15 cellular contexts compared by ENCODE assay signal in genomic region chr14:22587247-22587646, GRCh38. TPM values are rescaled to one million over a fixed set of nuclear protein-coding genes. Genes with fewer than 3 reads are reported as not detected.
DNase-seq lines count a peak whose midpoint lies in the region; ATAC-seq, FAIRE-seq and TF ChIP-seq lines count a peak whose summit lies in the region.
"Had no signal": no experiment of that assay in that cellular context is flagged by ENCODE, and none has a peak within 500 bp of the region (broad histone marks: within the 10 kb centered on the region; RNA-seq: fewer than 3 reads in every experiment).

No MANE protein-coding gene starts in this region.

- ATAC-seq in GM18873 (IDR thresholded peaks at IDR 0.05; ENCODE audit: low FRiP score, unreplicated experiment) = no peak
- ATAC-seq: left lung had no signal

- CTCF ChIA-PET in MCF 10A (lab: Yijun Ruan, JAX) = interaction anchor here (0.7 to 8.3 kb wide), 4 partner anchors 10 to 252 kb away, joined by 3 to 58 read pairs (median 6); no protein-coding TSS in a partner anchor
- CTCF ChIA-PET in activated CD4-positive, alpha-beta memory T cell treated with anti-CD3 and anti-CD28 coated beads, Interleukin-2, amount 10 ng/mL, durations not matched to agents 7 days and 5 days (lab: Charles Lee) = interaction anchor here (1.3 to 12.1 kb wide), 8 partner anchors 9 to 243 kb away, joined by 3 to 162 read pairs (median 7); partner anchors contain the start of gene MRPL52

- peak overlapping the region; percentile 89 for H3K4me2 ChIP-seq in keratinocyte (ENCODE audit: control insufficient read depth, extremely low read depth, insufficient read depth, low read depth, low read length)

- H3K9me1 ChIP-seq in keratinocyte (ENCODE audit: control insufficient read depth, extremely low read depth, insufficient read depth, low read length) = peaks cover 2% of the 10 kb centered on the region

- H3K4me3 Mint-ChIP-seq in MCF 10A (ENCODE audit: unreplicated experiment) = peak overlapping the region; percentile 92
- peak overlapping the region; percentile 93 for H3K4me3 Mint-ChIP-seq in activated CD4-positive, alpha-beta memory T cell treated with anti-CD3 and anti-CD28 coated beads, Interleukin-2, amount 10 ng/mL, durations not matched to agents 7 days and 5 days

- H3K27me3 Mint-ChIP-seq in MCF 10A (ENCODE audit: insufficient read depth, unreplicated experiment) = peaks cover 5% of the 10 kb centered on the region
- no peaks in the 10 kb centered on the region for H3K27me3 Mint-ChIP-seq in activated CD4-positive, alpha-beta memory T cell treated with anti-CD3 and anti-CD28 coated beads, Interleukin-2, amount 10 ng/mL, durations not matched to agents 7 days and 5 days

- in situ Hi-C loops in brain microvascular endothelial cell (cut with HindIII; ENCODE audit: low pct_ligation_motif_present, low sequenced_read_pairs) = no loop called here

- DNase-seq in MCF 10A (ENCODE audit: unreplicated experiment) (no peak), breast epithelium (ENCODE audit: low spot score in 2 of 2) (no peak), keratinocyte (ENCODE audit: low read depth, low spot score) (no peak), CD1c-positive myeloid dendritic cell (ENCODE audit: extremely low spot score) (no peak), brain microvascular endothelial cell (no peak)
- DNase-seq in activated CD4-positive, alpha-beta memory T cell treated with anti-CD3 and anti-CD28 coated beads, Interleukin-2, amount 10 ng/mL, durations not matched to agents 7 days and 5 days = no peak
- no peak for DNase-seq in activated CD8-positive, alpha-beta memory T cell treated with anti-CD3 and anti-CD28 coated beads, Interleukin-2, amount 50 U/mL, for 48 hours
- DNase-seq: activated effector memory CD4-positive, alpha-beta T cell treated with Interleukin-2 at 50 U/mL for 16 hours; dorsolateral prefrontal cortex; left lung; NCI-H2107; thyroid gland had no signal

- TF ChIP-seq CTCF in MCF 10A (IDR thresholded peaks at IDR 0.05; ENCODE audit: unreplicated experiment) (no peak), breast epithelium (IDR thresholded peaks at IDR 0.05) (no peak), keratinocyte (optimal IDR thresholded peaks at IDR 0.05 in 1 of 3, IDR thresholded peaks at IDR 0.05 in 1 of 3, conservative IDR thresholded peaks at IDR 0.05 in 1 of 3; ENCODE audit: extremely low read depth in 1 of 3, insufficient read depth in 2 of 3, low read length in 3 of 3) (no peak), brain microvascular endothelial cell (IDR thresholded peaks at IDR 0.05; ENCODE audit: low read depth, low read length, missing control alignments) (no peak)

- dilution Hi-C loops in keratinocyte (cut with MboI; ENCODE audit: extremely low pct_ligation_motif_present, low sequenced_read_pairs) = no loop called here

- intact Hi-C loops in MCF 10A (cut with micrococcal nuclease) (no loop called here), breast epithelium (cut with DNase I; ENCODE audit: low total_unique reads) (no loop called here)

- H4K20me1 ChIP-seq in keratinocyte (ENCODE audit: control insufficient read depth, extremely low read depth, insufficient read depth, low read length) = peaks cover 9% of the 10 kb centered on the region

- peaks cover 59% of the 10 kb centered on the region for H3K79me2 ChIP-seq in keratinocyte (ENCODE audit: control insufficient read depth, insufficient read depth, low read length)

- POLR2A ChIA-PET in MCF 10A (lab: Yijun Ruan, JAX) = interaction anchor here (0.8 to 5.6 kb wide), 4 partner anchors 12 to 66 kb away, joined by 3 to 116 read pairs (median 19); partner anchors contain the start of gene ABHD4
- POLR2A ChIA-PET in activated CD4-positive, alpha-beta memory T cell treated with anti-CD3 and anti-CD28 coated beads, Interleukin-2, amount 10 ng/mL, durations not matched to agents 7 days and 5 days (lab: Charles Lee) = interaction anchor here (1.0 to 6.4 kb wide), 11 partner anchors 9 to 342 kb away, joined by 3 to 103 read pairs (median 36); partner anchors contain the start of genes ABHD4, LRP10, OXA1L and PRMT5

- no peak for TF ChIP-seq POLR2A in breast epithelium (IDR thresholded peaks at IDR 0.05)

- H3K27me3 ChIP-seq in breast epithelium = no peaks in the 10 kb centered on the region
- H3K27me3 ChIP-seq in keratinocyte (ENCODE audit: control insufficient read depth, extremely low read depth, insufficient read depth, low read length) = no peaks in the 10 kb centered on the region
- H3K27me3 ChIP-seq in brain microvascular endothelial cell (replicated peaks) = no peaks in the 10 kb centered on the region
- H3K27me3 ChIP-seq: dorsolateral prefrontal cortex, left lung, thyroid gland had no signal

- H3K9me3 Mint-ChIP-seq in MCF 10A (ENCODE audit: unreplicated experiment) = no peaks in the 10 kb centered on the region
- H3K9me3 Mint-ChIP-seq in activated CD4-positive, alpha-beta memory T cell treated with anti-CD3 and anti-CD28 coated beads, Interleukin-2, amount 10 ng/mL, durations not matched to agents 7 days and 5 days = no peaks in the 10 kb centered on the region

- H3K4me1 ChIP-seq in breast epithelium (peaks cover 0 to 5% of the 10 kb centered on the region in 2 donors), keratinocyte (ENCODE audit: control insufficient read depth, extremely low read depth, insufficient read depth, low read length) (peaks cover 15% of the 10 kb centered on the region)

- H3K36me3 Mint-ChIP-seq in MCF 10A (ENCODE audit: insufficient read depth, unreplicated experiment) = peaks cover 39% of the 10 kb centered on the region
- H3K36me3 Mint-ChIP-seq in activated CD4-positive, alpha-beta memory T cell treated with anti-CD3 and anti-CD28 coated beads, Interleukin-2, amount 10 ng/mL, durations not matched to agents 7 days and 5 days (ENCODE audit: low read depth) = peaks cover 40% of the 10 kb centered on the region

- no peak overlapping the region for H3K4me3 ChIP-seq in breast epithelium
- no peak overlapping the region for H3K4me3 ChIP-seq in keratinocyte (ENCODE audit: control insufficient read depth in 2 of 3, extremely low read depth in 1 of 3, insufficient read depth in 2 of 3, low read depth in 1 of 3, low read length in 3 of 3)
- H3K4me3 ChIP-seq in brain microvascular endothelial cell (ENCODE audit: low read depth, low read length) = no peak overlapping the region
- H3K4me3 ChIP-seq: thyroid gland had no signal

- BruUV-seq in MCF 10A (replicated peaks; lab: Mats Ljungman, UMichigan) = no TSS peak

- H3K36me3 ChIP-seq in breast epithelium = no peaks in the 10 kb centered on the region
- H3K36me3 ChIP-seq in keratinocyte (ENCODE audit: control insufficient read depth in 2 of 2, extremely low read depth in 1 of 2, insufficient read depth in 2 of 2, low read length in 2 of 2) = peaks cover 0 to 4% of the 10 kb centered on the region in 2 experiments
- peaks cover 2% of the 10 kb centered on the region for H3K36me3 ChIP-seq in brain microvascular endothelial cell (replicated peaks)
- H3K36me3 ChIP-seq: thyroid gland had no signal

- no peak for FAIRE-seq in keratinocyte (lab: Jason Lieb, UNC)

- peak overlapping the region; percentile 16 for H3K27ac Mint-ChIP-seq in MCF 10A (ENCODE audit: low read depth, unreplicated experiment)
- peak overlapping the region; percentile 98 for H3K27ac Mint-ChIP-seq in activated CD4-positive, alpha-beta memory T cell treated with anti-CD3 and anti-CD28 coated beads, Interleukin-2, amount 10 ng/mL, durations not matched to agents 7 days and 5 days

- no peak overlapping the region for H3K27ac ChIP-seq in breast epithelium
- no peak overlapping the region for H3K27ac ChIP-seq in keratinocyte (ENCODE audit: control insufficient read depth, insufficient read depth, low read length)
- H3K27ac ChIP-seq in brain microvascular endothelial cell = no peak overlapping the region

- H3K4me1 Mint-ChIP-seq in MCF 10A (ENCODE audit: insufficient read depth, unreplicated experiment) = peaks cover 41% of the 10 kb centered on the region
- H3K4me1 Mint-ChIP-seq in activated CD4-positive, alpha-beta memory T cell treated with anti-CD3 and anti-CD28 coated beads, Interleukin-2, amount 10 ng/mL, durations not matched to agents 7 days and 5 days = peaks cover 74% of the 10 kb centered on the region

- no peak overlapping the region for H2AFZ ChIP-seq in keratinocyte (ENCODE audit: control insufficient read depth, low read length)

- no peaks in the 10 kb centered on the region for H3K9me3 ChIP-seq in breast epithelium
- H3K9me3 ChIP-seq in keratinocyte (ENCODE audit: control insufficient read depth, low read depth, low read length) = no peaks in the 10 kb centered on the region
- H3K9me3 ChIP-seq: left lung, thyroid gland had no signal

- no peak overlapping the region for H3K9ac ChIP-seq in keratinocyte (ENCODE audit: control insufficient read depth, extremely low read depth, insufficient read depth, low read length)

RNA-seq across cellular contexts. Expression of gene DAD1, which starts 1.8 kb away (rescaled TPM):
- 166 and 210 TPM in 2 replicates for total RNA-seq in MCF 10A (2022)
- total RNA-seq in breast epithelium = 100 to 1,000 TPM; 192 to 238 (median 202) TPM
- total RNA-seq in activated CD4-positive, alpha-beta memory T cell treated with anti-CD3 and anti-CD28 coated beads, Interleukin-2, amount 10 ng/mL, durations not matched to agents 7 days and 5 days = 100 to 1,000 TPM; 160 to 167 TPM
- polyA plus RNA-seq in keratinocyte = 351 to 437 TPM (median 369 TPM) in 3 replicates
- polyA plus RNA-seq in keratinocyte (2011; ENCODE audit: low read depth) = 97.1 TPM
- polyA plus RNA-seq in keratinocyte (2011; cell fraction: cytosol; rRNA removed) = 431 and 472 TPM in 2 replicates
- 304 and 366 TPM in 2 replicates for polyA plus RNA-seq in keratinocyte (2011; cell fraction: nucleus; rRNA removed)
- polyA plus RNA-seq in keratinocyte (2012; ENCODE audit: low replicate concordance) = 283 and 302 TPM in 2 replicates
- polyA minus RNA-seq in keratinocyte = 168 to 246 TPM (median 203 TPM) in 3 replicates
- 148 TPM for polyA minus RNA-seq in keratinocyte (2011; cell fraction: cytosol; rRNA and poly(A)+ RNA removed)
- 62.1 and 69.0 TPM in 2 replicates for polyA minus RNA-seq in keratinocyte (2011; cell fraction: nucleus; rRNA and poly(A)+ RNA removed)

RNA-seq across cellular contexts. Expression of gene ABHD4, which starts 10.9 kb away (rescaled TPM):
- total RNA-seq in MCF 10A (2022) (10.3 and 16.7 TPM in 2 replicates), breast epithelium (10 to 100 TPM; 22.1 to 41.6 (median 25.2) TPM)
- total RNA-seq in activated CD4-positive, alpha-beta memory T cell treated with anti-CD3 and anti-CD28 coated beads, Interleukin-2, amount 10 ng/mL, durations not matched to agents 7 days and 5 days = 10 to 100 TPM; 16.7 to 20.7 TPM
- 13.9 to 28.3 TPM (median 17.7 TPM) in 3 replicates for polyA plus RNA-seq in keratinocyte
- 3.4 TPM for polyA plus RNA-seq in keratinocyte (2011; ENCODE audit: low read depth)
- 15.9 and 17.5 TPM in 2 replicates for polyA plus RNA-seq in keratinocyte (2011; cell fraction: cytosol; rRNA removed)
- 18.0 and 19.0 TPM in 2 replicates for polyA plus RNA-seq in keratinocyte (2011; cell fraction: nucleus; rRNA removed)
- polyA plus RNA-seq in keratinocyte (2012; ENCODE audit: low replicate concordance) = 10.5 and 15.4 TPM in 2 replicates
- polyA minus RNA-seq in keratinocyte = 13.1 to 24.0 TPM (median 23.8 TPM) in 3 replicates
- 19.2 TPM for polyA minus RNA-seq in keratinocyte (2011; cell fraction: cytosol; rRNA and poly(A)+ RNA removed)
- polyA minus RNA-seq in keratinocyte (2011; cell fraction: nucleus; rRNA and poly(A)+ RNA removed) = 10.4 and 14.1 TPM in 2 replicates

RNA-seq across cellular contexts. Expression of gene OR6J1, which starts 56.9 kb away (rescaled TPM):
- total RNA-seq in MCF 10A (2022) (not detected in 2 replicates), breast epithelium (not detected)
- total RNA-seq in activated CD4-positive, alpha-beta memory T cell treated with anti-CD3 and anti-CD28 coated beads, Interleukin-2, amount 10 ng/mL, durations not matched to agents 7 days and 5 days = not detected
- polyA plus RNA-seq in keratinocyte = not detected in 3 replicates
- polyA plus RNA-seq in keratinocyte (2011; ENCODE audit: low read depth) = not detected
- not detected in 2 replicates for polyA plus RNA-seq in keratinocyte (2011; cell fraction: cytosol; rRNA removed)
- polyA plus RNA-seq in keratinocyte (2011; cell fraction: nucleus; rRNA removed) = not detected in 2 replicates
- not detected in 2 replicates for polyA plus RNA-seq in keratinocyte (2012; ENCODE audit: low replicate concordance)
- not detected in 3 replicates for polyA minus RNA-seq in keratinocyte
- not detected for polyA minus RNA-seq in keratinocyte (2011; cell fraction: cytosol; rRNA and poly(A)+ RNA removed)
- not detected in 2 replicates for polyA minus RNA-seq in keratinocyte (2011; cell fraction: nucleus; rRNA and poly(A)+ RNA removed)
- total RNA-seq: H4, left lung, thyroid gland had no signal
- polyA plus RNA-seq: BJ had no signal
